1 cellular context compared by ENCODE assay signal in genomic region chr7:35849158-35849831, GRCh38.
TF ChIP-seq lines count a peak whose summit lies in the region.

No MANE protein-coding gene starts in this region.

TF ChIP-seq in GM23338, 12 proteins besides CTCF, POLR2A, EP300 and RAD21 (continued from another document):
- TF ChIP-seq, protein P1, sequence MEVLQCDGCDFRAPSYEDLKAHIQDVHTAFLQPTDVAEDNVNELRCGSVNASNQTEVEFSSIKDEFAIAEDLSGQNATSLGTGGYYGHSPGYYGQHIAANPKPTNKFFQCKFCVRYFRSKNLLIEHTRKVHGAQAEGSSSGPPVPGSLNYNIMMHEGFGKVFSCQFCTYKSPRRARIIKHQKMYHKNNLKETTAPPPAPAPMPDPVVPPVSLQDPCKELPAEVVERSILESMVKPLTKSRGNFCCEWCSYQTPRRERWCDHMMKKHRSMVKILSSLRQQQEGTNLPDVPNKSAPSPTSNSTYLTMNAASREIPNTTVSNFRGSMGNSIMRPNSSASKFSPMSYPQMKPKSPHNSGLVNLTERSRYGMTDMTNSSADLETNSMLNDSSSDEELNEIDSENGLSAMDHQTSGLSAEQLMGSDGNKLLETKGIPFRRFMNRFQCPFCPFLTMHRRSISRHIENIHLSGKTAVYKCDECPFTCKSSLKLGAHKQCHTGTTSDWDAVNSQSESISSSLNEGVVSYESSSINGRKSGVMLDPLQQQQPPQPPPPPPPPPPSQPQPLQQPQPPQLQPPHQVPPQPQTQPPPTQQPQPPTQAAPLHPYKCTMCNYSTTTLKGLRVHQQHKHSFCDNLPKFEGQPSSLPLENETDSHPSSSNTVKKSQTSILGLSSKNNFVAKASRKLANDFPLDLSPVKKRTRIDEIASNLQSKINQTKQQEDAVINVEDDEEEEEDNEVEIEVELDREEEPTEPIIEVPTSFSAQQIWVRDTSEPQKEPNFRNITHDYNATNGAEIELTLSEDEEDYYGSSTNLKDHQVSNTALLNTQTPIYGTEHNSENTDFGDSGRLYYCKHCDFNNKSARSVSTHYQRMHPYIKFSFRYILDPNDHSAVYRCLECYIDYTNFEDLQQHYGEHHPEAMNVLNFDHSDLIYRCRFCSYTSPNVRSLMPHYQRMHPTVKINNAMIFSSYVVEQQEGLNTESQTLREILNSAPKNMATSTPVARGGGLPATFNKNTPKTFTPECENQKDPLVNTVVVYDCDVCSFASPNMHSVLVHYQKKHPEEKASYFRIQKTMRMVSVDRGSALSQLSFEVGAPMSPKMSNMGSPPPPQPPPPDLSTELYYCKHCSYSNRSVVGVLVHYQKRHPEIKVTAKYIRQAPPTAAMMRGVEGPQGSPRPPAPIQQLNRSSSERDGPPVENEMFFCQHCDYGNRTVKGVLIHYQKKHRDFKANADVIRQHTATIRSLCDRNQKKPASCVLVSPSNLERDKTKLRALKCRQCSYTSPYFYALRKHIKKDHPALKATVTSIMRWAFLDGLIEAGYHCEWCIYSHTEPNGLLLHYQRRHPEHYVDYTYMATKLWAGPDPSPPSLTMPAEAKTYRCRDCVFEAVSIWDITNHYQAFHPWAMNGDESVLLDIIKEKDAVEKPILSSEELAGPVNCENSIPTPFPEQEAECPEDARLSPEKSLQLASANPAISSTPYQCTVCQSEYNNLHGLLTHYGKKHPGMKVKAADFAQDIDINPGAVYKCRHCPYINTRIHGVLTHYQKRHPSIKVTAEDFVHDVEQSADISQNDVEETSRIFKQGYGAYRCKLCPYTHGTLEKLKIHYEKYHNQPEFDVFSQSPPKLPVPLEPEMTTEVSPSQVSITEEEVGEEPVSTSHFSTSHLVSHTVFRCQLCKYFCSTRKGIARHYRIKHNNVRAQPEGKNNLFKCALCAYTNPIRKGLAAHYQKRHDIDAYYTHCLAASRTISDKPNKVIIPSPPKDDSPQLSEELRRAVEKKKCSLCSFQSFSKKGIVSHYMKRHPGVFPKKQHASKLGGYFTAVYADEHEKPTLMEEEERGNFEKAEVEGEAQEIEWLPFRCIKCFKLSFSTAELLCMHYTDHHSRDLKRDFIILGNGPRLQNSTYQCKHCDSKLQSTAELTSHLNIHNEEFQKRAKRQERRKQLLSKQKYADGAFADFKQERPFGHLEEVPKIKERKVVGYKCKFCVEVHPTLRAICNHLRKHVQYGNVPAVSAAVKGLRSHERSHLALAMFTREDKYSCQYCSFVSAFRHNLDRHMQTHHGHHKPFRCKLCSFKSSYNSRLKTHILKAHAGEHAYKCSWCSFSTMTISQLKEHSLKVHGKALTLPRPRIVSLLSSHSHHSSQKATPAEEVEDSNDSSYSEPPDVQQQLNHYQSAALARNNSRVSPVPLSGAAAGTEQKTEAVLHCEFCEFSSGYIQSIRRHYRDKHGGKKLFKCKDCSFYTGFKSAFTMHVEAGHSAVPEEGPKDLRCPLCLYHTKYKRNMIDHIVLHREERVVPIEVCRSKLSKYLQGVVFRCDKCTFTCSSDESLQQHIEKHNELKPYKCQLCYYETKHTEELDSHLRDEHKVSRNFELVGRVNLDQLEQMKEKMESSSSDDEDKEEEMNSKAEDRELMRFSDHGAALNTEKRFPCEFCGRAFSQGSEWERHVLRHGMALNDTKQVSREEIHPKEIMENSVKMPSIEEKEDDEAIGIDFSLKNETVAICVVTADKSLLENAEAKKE (CRISPR knock-in tag; IDR thresholded peaks at IDR 0.05), result no peak
- TF ChIP-seq NANOG (IDR thresholded peaks at IDR 0.05; ENCODE audit: borderline replicate concordance) (no peak), CREB1 (CRISPR knock-in tag; IDR thresholded peaks at IDR 0.05; ENCODE audit: low read depth) (no peak), JUNB (IDR thresholded peaks at IDR 0.05; ENCODE audit: unreplicated experiment) (no peak), POLR2AphosphoS5 (IDR thresholded peaks at IDR 0.05; ENCODE audit: low read depth) (no peak), ZNF331 (CRISPR knock-in tag; IDR thresholded peaks at IDR 0.05; ENCODE audit: low read depth) (no peak)
- TF ChIP-seq, protein P2, sequence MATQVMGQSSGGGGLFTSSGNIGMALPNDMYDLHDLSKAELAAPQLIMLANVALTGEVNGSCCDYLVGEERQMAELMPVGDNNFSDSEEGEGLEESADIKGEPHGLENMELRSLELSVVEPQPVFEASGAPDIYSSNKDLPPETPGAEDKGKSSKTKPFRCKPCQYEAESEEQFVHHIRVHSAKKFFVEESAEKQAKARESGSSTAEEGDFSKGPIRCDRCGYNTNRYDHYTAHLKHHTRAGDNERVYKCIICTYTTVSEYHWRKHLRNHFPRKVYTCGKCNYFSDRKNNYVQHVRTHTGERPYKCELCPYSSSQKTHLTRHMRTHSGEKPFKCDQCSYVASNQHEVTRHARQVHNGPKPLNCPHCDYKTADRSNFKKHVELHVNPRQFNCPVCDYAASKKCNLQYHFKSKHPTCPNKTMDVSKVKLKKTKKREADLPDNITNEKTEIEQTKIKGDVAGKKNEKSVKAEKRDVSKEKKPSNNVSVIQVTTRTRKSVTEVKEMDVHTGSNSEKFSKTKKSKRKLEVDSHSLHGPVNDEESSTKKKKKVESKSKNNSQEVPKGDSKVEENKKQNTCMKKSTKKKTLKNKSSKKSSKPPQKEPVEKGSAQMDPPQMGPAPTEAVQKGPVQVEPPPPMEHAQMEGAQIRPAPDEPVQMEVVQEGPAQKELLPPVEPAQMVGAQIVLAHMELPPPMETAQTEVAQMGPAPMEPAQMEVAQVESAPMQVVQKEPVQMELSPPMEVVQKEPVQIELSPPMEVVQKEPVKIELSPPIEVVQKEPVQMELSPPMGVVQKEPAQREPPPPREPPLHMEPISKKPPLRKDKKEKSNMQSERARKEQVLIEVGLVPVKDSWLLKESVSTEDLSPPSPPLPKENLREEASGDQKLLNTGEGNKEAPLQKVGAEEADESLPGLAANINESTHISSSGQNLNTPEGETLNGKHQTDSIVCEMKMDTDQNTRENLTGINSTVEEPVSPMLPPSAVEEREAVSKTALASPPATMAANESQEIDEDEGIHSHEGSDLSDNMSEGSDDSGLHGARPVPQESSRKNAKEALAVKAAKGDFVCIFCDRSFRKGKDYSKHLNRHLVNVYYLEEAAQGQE (IDR thresholded peaks at IDR 0.05; ENCODE audit: unreplicated experiment), result no peak
